In genomic region chr12:120265483-120266179, GRCh38 we compare ENCODE assay signal across 1 cellular context.
A peak's percentile ranks its signal among the peaks of the same experiment; 100 is the strongest.
TF ChIP-seq lines count a peak whose summit lies in the region.

TSS of gene PXN (minus strand) at chr12:120265730. CDS start at chr12:120265629, 101 bp downstream.

TF ChIP-seq in HepG2, 621 proteins besides CTCF, POLR2A, EP300 and RAD21 (continued from another document and continues in another):
- TF ChIP-seq ZNF784 (CRISPR knock-in tag; IDR thresholded peaks at IDR 0.05; ENCODE audit: borderline replicate concordance), result no peak
- no peak for TF ChIP-seq ZNF646 (CRISPR knock-in tag; IDR thresholded peaks at IDR 0.05)
- no peak for TF ChIP-seq TCF12 (IDR thresholded peaks at IDR 0.05)
- TF ChIP-seq TCF12 (CRISPR knock-in tag; IDR thresholded peaks at IDR 0.05), result no peak
- 0 out of 2 replicates have a peak, but pooled peaks have one; percentile 56 for TF ChIP-seq MEIS2 (CRISPR knock-in tag; IDR thresholded peaks at IDR 0.05)
- no peak for TF ChIP-seq ZNF644 (CRISPR knock-in tag; IDR thresholded peaks at IDR 0.05; ENCODE audit: low read depth)
- TF ChIP-seq ZNF484 (CRISPR knock-in tag; IDR thresholded peaks at IDR 0.05; ENCODE audit: borderline replicate concordance, low read depth), result no peak
- TF ChIP-seq ZBTB37 (CRISPR knock-in tag; IDR thresholded peaks at IDR 0.05), result no peak
- no peak for TF ChIP-seq CBFB (CRISPR knock-in tag; IDR thresholded peaks at IDR 0.05)
- peak; percentile 54; the same call in 1 of the 2 replicates for TF ChIP-seq ZBTB7B (CRISPR knock-in tag; IDR thresholded peaks at IDR 0.05)
- TF ChIP-seq ZBTB42 (CRISPR knock-in tag; IDR thresholded peaks at IDR 0.05), result no peak
- TF ChIP-seq SRSF9 (IDR thresholded peaks at IDR 0.05; ENCODE audit: borderline replicate concordance, insufficient read depth, low read depth, low read length, poor library complexity, severe bottlenecking), result no peak
- no peak for TF ChIP-seq SP2 (CRISPR knock-in tag; IDR thresholded peaks at IDR 0.05)
- TF ChIP-seq ZFP41 (CRISPR knock-in tag; IDR thresholded peaks at IDR 0.05; ENCODE audit: borderline replicate concordance), result no peak
- TF ChIP-seq SIN3B (IDR thresholded peaks at IDR 0.05; ENCODE audit: low read length), result 0 out of 2 replicates have a peak, but pooled peaks have one; percentile 27
- no peak for TF ChIP-seq FOSL1 (CRISPR knock-in tag; IDR thresholded peaks at IDR 0.05; ENCODE audit: borderline replicate concordance)
- TF ChIP-seq ZNF841 (CRISPR knock-in tag; IDR thresholded peaks at IDR 0.05; ENCODE audit: borderline replicate concordance), result no peak
- peak; percentile 75 for TF ChIP-seq ZNF687 (CRISPR knock-in tag; IDR thresholded peaks at IDR 0.05)
- no peak for TF ChIP-seq CHD4 (IDR thresholded peaks at IDR 0.05; ENCODE audit: borderline replicate concordance, low read length)
- no peak for TF ChIP-seq TCF7L2 (IDR thresholded peaks at IDR 0.05; ENCODE audit: low read depth, low read length)
- no peak for TF ChIP-seq AKAP8 (CRISPR knock-in tag; IDR thresholded peaks at IDR 0.05)
- TF ChIP-seq ZNF383 (CRISPR knock-in tag; IDR thresholded peaks at IDR 0.05; ENCODE audit: borderline replicate concordance), result no peak
- no peak for TF ChIP-seq ELK4 (CRISPR knock-in tag; IDR thresholded peaks at IDR 0.05; ENCODE audit: borderline replicate concordance)
- TF ChIP-seq SNAPC5 (CRISPR knock-in tag; IDR thresholded peaks at IDR 0.05; ENCODE audit: borderline replicate concordance), result peak; percentile 59; the same call in 1 of the 2 replicates
- TF ChIP-seq ISL2 (CRISPR knock-in tag; IDR thresholded peaks at IDR 0.05), result no peak; the same call in 1 of the 2 replicates
- no peak for TF ChIP-seq ZNF180 (CRISPR knock-in tag; IDR thresholded peaks at IDR 0.05; ENCODE audit: borderline replicate concordance, low read depth)
- no peak for TF ChIP-seq JUN (CRISPR knock-in tag; IDR thresholded peaks at IDR 0.05)
- no peak for TF ChIP-seq TBL1XR1 (IDR thresholded peaks at IDR 0.05; ENCODE audit: borderline replicate concordance, low read length, partially characterized antibody)
- TF ChIP-seq BORCS8-MEF2B (CRISPR knock-in tag; IDR thresholded peaks at IDR 0.05), result peak; percentile 48; the same call in 1 of the 2 replicates
- no peak for TF ChIP-seq FOXA1 (IDR thresholded peaks at IDR 0.05)
- TF ChIP-seq FOXA1 (CRISPR knock-in tag; IDR thresholded peaks at IDR 0.05), result no peak
- no peak for TF ChIP-seq HNRNPLL (IDR thresholded peaks at IDR 0.05; ENCODE audit: low read depth, low read length, poor library complexity, severe bottlenecking)
- TF ChIP-seq ZNF773 (CRISPR knock-in tag; IDR thresholded peaks at IDR 0.05; ENCODE audit: borderline replicate concordance), result no peak
- no peak for TF ChIP-seq ZNF674 (CRISPR knock-in tag; IDR thresholded peaks at IDR 0.05; ENCODE audit: low read depth)
- no peak for TF ChIP-seq HMGA1 (CRISPR knock-in tag; conservative IDR thresholded peaks at IDR 0.05)
- no peak for TF ChIP-seq FOXP1 (IDR thresholded peaks at IDR 0.05)
- TF ChIP-seq FOXP1 (CRISPR knock-in tag; IDR thresholded peaks at IDR 0.05), result no peak
- TF ChIP-seq NBN (conservative IDR thresholded peaks at IDR 0.05), result no peak
- TF ChIP-seq ZXDC (CRISPR knock-in tag; IDR thresholded peaks at IDR 0.05), result no peak
- no peak for TF ChIP-seq ZNF333 (CRISPR knock-in tag; IDR thresholded peaks at IDR 0.05; ENCODE audit: borderline replicate concordance)
- no peak for TF ChIP-seq MLXIP (CRISPR knock-in tag; IDR thresholded peaks at IDR 0.05; ENCODE audit: borderline replicate concordance)
- peak; percentile 39 for TF ChIP-seq TEAD3 (CRISPR knock-in tag; optimal IDR thresholded peaks at IDR 0.05; ENCODE audit: borderline replicate concordance)
- TF ChIP-seq MAFF (IDR thresholded peaks at IDR 0.05; ENCODE audit: low read depth, low read length), result no peak
- TF ChIP-seq ZNF543 (CRISPR knock-in tag; IDR thresholded peaks at IDR 0.05), result no peak; the same call in 1 of the 2 replicates
